In genomic region chr12:108306014-108306501, GRCh38 we compare ENCODE assay signal across 9 cellular contexts. TPM values are rescaled to one million over a fixed set of nuclear protein-coding genes. Genes with fewer than 3 reads are reported as not detected.
DNase-seq lines count a peak whose midpoint lies in the region; ATAC-seq, FAIRE-seq and TF ChIP-seq lines count a peak whose summit lies in the region.
"Had no signal": no experiment of that assay in that cellular context is flagged by ENCODE, and none has a peak within 500 bp of the region (broad histone marks: within the 10 kb centered on the region; RNA-seq: fewer than 3 reads in every experiment).

No MANE protein-coding gene starts in this region.

- peak overlapping the region in 1 of 2 donors; percentile 10 for H3K9ac ChIP-seq in kidney (ENCODE audit: low read length in 2 of 2)

- no peak overlapping the region for H2AFZ ChIP-seq in OCI-LY7 (ENCODE audit: low read length)

- DNase-seq in HK-2 (ENCODE audit: unreplicated experiment) (peak; percentile 17), body of pancreas (peak in 1 of 4 donors; percentile 36), kidney (peak; percentile 81), OCI-LY7 (ENCODE audit: low spot score) (no peak), GM19238 (ENCODE audit: insufficient read length, low spot score) (no peak)
- no peak for DNase-seq in stimulated activated naive CD8-positive, alpha-beta T cell treated with anti-CD3 and anti-CD28 coated beads, Interleukin-15, amount 100 ng/mL, for 72 hours
- no peak for DNase-seq in activated T-cell treated with anti-CD3 and anti-CD28 coated beads, Interleukin-2, amount 50 U/mL, for 48 hours
- DNase-seq: NCI-H748 treated with DMSO at 0.1 percent for 48 hours had no signal

- no peak overlapping the region for H3K4me3 Mint-ChIP-seq in stimulated activated naive CD8-positive, alpha-beta T cell treated with anti-CD3 and anti-CD28 coated beads, Interleukin-15, amount 100 ng/mL, for 72 hours

- H3K36me3 ChIP-seq in body of pancreas (replicated peaks in 1 of 2; ENCODE audit: insufficient read depth in 1 of 2, low read depth in 2 of 2) (no peaks in the 10 kb centered on the region), kidney (ENCODE audit: control insufficient read depth in 1 of 2, insufficient read depth in 2 of 2, low read length in 2 of 2) (no peaks in the 10 kb centered on the region), OCI-LY7 (ENCODE audit: insufficient read depth, low read length) (no peaks in the 10 kb centered on the region)

- no peaks in the 10 kb centered on the region for H3K9me2 ChIP-seq in OCI-LY7 (ENCODE audit: insufficient read depth, low read length)

- intact Hi-C loops in body of pancreas (cut with DNase I) = no loop called here
- intact Hi-C loops in kidney (cut with DNase I) = no loop called here
- intact Hi-C loops in OCI-LY7 (cut with micrococcal nuclease; ENCODE audit: unreplicated experiment) = no loop called here

- no peaks in the 10 kb centered on the region for H3K79me2 ChIP-seq in OCI-LY7 (ENCODE audit: insufficient read depth, low read depth, low read length)

- BruUV-seq in OCI-LY7 (replicated peaks; lab: Mats Ljungman, UMichigan) = no TSS peak

- H3K4me1 ChIP-seq in body of pancreas = peaks cover 53% of the 10 kb centered on the region
- peaks cover 18 to 43% of the 10 kb centered on the region in 2 donors for H3K4me1 ChIP-seq in kidney (ENCODE audit: control insufficient read depth in 1 of 2, insufficient read depth in 1 of 2, low read depth in 1 of 2, low read length in 2 of 2)
- no peaks in the 10 kb centered on the region for H3K4me1 ChIP-seq in OCI-LY7 (ENCODE audit: insufficient read depth, low read length, poor library complexity, severe bottlenecking)

- peaks cover 13% of the 10 kb centered on the region for H3K4me1 Mint-ChIP-seq in stimulated activated naive CD8-positive, alpha-beta T cell treated with anti-CD3 and anti-CD28 coated beads, Interleukin-15, amount 100 ng/mL, for 72 hours

- no peak for TF ChIP-seq POLR2A in body of pancreas (IDR thresholded peaks at IDR 0.05)

- H3K4me3 ChIP-seq in body of pancreas (no peak overlapping the region), kidney (ENCODE audit: low read length in 2 of 2) (no peak overlapping the region), OCI-LY7 (ENCODE audit: low read depth, low read length, poor library complexity, severe bottlenecking) (no peak overlapping the region)

- peaks cover 52% of the 10 kb centered on the region for H3K27me3 Mint-ChIP-seq in stimulated activated naive CD8-positive, alpha-beta T cell treated with anti-CD3 and anti-CD28 coated beads, Interleukin-15, amount 100 ng/mL, for 72 hours

- TF ChIP-seq CTCF in body of pancreas (IDR thresholded peaks at IDR 0.05) (no peak), kidney (IDR thresholded peaks at IDR 0.05; ENCODE audit: borderline replicate concordance, extremely low read depth, insufficient read depth) (no peak), OCI-LY7 (conservative IDR thresholded peaks at IDR 0.05; ENCODE audit: low read length) (no peak)

- CTCF ChIA-PET in OCI-LY7 (lab: Charles Lee; ENCODE audit: unreplicated experiment) = no interaction called here

- ATAC-seq in body of pancreas (peak; percentile 18), HG03095 (IDR thresholded peaks at IDR 0.05; ENCODE audit: unreplicated experiment) (no peak)
- ATAC-seq in stimulated activated naive CD8-positive, alpha-beta T cell treated with anti-CD3 and anti-CD28 coated beads, Interleukin-15, amount 100 ng/mL, for 72 hours = peak; percentile 37

- H3K9me3 Mint-ChIP-seq in stimulated activated naive CD8-positive, alpha-beta T cell treated with anti-CD3 and anti-CD28 coated beads, Interleukin-15, amount 100 ng/mL, for 72 hours = peaks cover 0 to 11% of the 10 kb centered on the region in 2 donors

- no peaks in the 10 kb centered on the region for H3K27me3 ChIP-seq in body of pancreas

- H3K9me3 ChIP-seq in body of pancreas (no peaks in the 10 kb centered on the region), kidney (ENCODE audit: control insufficient read depth in 1 of 2, low read length in 2 of 2) (no peaks in the 10 kb centered on the region), OCI-LY7 (ENCODE audit: low read length) (no peaks in the 10 kb centered on the region)

- H3K27ac ChIP-seq in body of pancreas (peak overlapping the region in 3 of 4 donors; percentile 19 to 68 (median 62)), kidney (ENCODE audit: low read depth in 2 of 2, low read length in 2 of 2) (peak overlapping the region; percentile 74 to 80), OCI-LY7 (ENCODE audit: low read depth, low read length, poor library complexity, severe bottlenecking) (no peak overlapping the region)

- no peaks in the 10 kb centered on the region for H4K20me1 ChIP-seq in OCI-LY7 (ENCODE audit: insufficient read depth, low read length)

- no peak overlapping the region for H3K27ac Mint-ChIP-seq in stimulated activated naive CD8-positive, alpha-beta T cell treated with anti-CD3 and anti-CD28 coated beads, Interleukin-15, amount 100 ng/mL, for 72 hours

- POLR2A ChIA-PET in OCI-LY7 (lab: Charles Lee) = no interaction called here

- FAIRE-seq in kidney (lab: Jason Lieb, UNC) = no peak

- H3K4me2 ChIP-seq in OCI-LY7 (ENCODE audit: low read length) = no peak overlapping the region

- 45 to 47% methylated on average over 10 of the region's 10 CpGs for WGBS in body of pancreas, 2 donors

RNA-seq across cellular contexts. Expression of gene CMKLR1, which starts 33.1 kb away (rescaled TPM):
- total RNA-seq in body of pancreas (1 to 10 TPM; 5.3 to 5.7 TPM), kidney (25.7 TPM), OCI-LY7 (2022) (not detected in 2 replicates)
- polyA plus RNA-seq in kidney (ENCODE audit: insufficient read depth, low read depth, low replicate concordance) = 6.1 TPM
- not detected in 2 replicates for total RNA-seq in OCI-LY7 (2014; rRNA removed; shearing (Covaris generic))

Comparison
In these comparisons a context has a peak if more than half of its experiments do, and no peak if none do; other contexts are left out.
1. DNase-seq: peak in HK-2 (single experiment) and kidney (single experiment); none in stimulated activated naive CD8-positive, alpha-beta T cell treated with anti-CD3 and anti-CD28 coated beads, Interleukin-15, amount 100 ng/mL, for 72 hours (0 of 2), OCI-LY7 (single experiment), activated T-cell treated with anti-CD3 and anti-CD28 coated beads, Interleukin-2, amount 50 U/mL, for 48 hours (0 of 2) and GM19238 (single experiment).
2. RNA of gene CMKLR1, which starts 33.1 kb away (total RNA-seq): 25.7 TPM in kidney (single experiment) and 5.3 to 5.7 TPM in body of pancreas; not detected in OCI-LY7; every median in the first group is over 4 times any median in the second.